Comparison of ENCODE assay signal across 8 cellular contexts in the genomic region with DNA sequence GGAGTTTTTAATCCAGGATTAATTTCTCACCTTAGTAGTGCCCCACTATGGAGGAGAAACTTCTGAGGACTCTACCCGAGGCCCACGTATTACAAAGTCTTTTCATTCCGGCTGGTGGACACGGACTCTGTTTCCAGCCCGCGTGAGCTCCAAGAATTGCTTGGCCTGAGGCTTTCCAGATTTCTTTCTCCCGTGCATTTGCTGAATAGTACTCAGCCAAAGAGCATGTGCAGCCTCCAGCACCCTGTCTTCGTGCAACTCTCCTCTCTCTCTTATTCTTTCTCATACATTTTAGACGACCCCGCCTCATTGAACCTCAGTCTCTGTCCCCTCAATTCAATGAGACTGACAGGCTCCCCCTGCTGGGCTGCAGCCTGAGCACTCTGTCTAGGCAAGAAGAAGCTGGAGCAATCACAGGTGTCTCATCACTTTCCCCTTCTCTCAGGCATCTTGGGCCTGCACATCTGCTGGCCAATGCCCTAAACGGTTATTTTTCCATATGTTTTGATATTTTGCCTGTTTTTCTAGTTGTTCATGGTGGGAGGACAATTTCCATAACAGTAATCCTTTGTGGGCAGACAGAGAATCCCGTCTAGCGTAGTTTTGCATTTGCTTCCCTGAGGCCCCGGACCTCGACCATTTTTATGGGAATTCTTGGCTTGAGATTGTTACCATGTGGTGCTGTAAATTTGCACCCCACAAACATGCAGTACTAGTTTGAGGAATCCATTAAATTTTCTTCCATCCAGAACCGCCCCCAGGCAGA. TPM values are rescaled to one million over a fixed set of nuclear protein-coding genes. Genes with fewer than 3 reads are reported as not detected.
DNase-seq lines count a peak whose midpoint lies in the region; ATAC-seq and TF ChIP-seq lines count a peak whose summit lies in the region.

No MANE protein-coding gene starts in this region.

- no peaks in the 10 kb centered on the region for H3K9me3 Mint-ChIP-seq in activated naive CD4-positive, alpha-beta T cell treated with anti-CD3 and anti-CD28 coated beads for 36 hours

- H3K27me3 ChIP-seq in SJCRH30 (no peaks in the 10 kb centered on the region), heart left ventricle (no peaks in the 10 kb centered on the region), rectal smooth muscle tissue (ENCODE audit: control insufficient read depth, insufficient read depth, low read length) (no peaks in the 10 kb centered on the region)

- H3K4me1 ChIP-seq in SJCRH30 (no peaks in the 10 kb centered on the region; the same call in 1 of the 2 replicates), heart left ventricle (peaks cover 0 to 39% (median 13%) of the 10 kb centered on the region in 12 donors), rectal smooth muscle tissue (ENCODE audit: control insufficient read depth, insufficient read depth, low read length) (no peaks in the 10 kb centered on the region)

- no peak overlapping the region for H3K4me3 ChIP-seq in SJCRH30
- peak overlapping the region in 1 of 12 donors; percentile 13 for H3K4me3 ChIP-seq in heart left ventricle
- peak overlapping the region; percentile 34 for H3K4me3 ChIP-seq in rectal smooth muscle tissue (ENCODE audit: low read length)

- TF ChIP-seq POLR2A in heart left ventricle (IDR thresholded peaks at IDR 0.05): no peak

- no peak overlapping the region for H3K27ac ChIP-seq in SJCRH30
- H3K27ac ChIP-seq in heart left ventricle: peak overlapping the region in 1 of 12 donors; percentile 84
- H3K27ac ChIP-seq in rectal smooth muscle tissue (ENCODE audit: low read depth, low read length): no peak overlapping the region

- H3K9me3 ChIP-seq in SJCRH30 (replicated peaks) (no peaks in the 10 kb centered on the region), heart left ventricle (no peaks in the 10 kb centered on the region)

- peak; percentile 55 for ATAC-seq in HG03039 (IDR thresholded peaks at IDR 0.05; ENCODE audit: unreplicated experiment)
- ATAC-seq in heart left ventricle: peak; percentile 59 to 71 (median 68)
- ATAC-seq in GM21367 (IDR thresholded peaks at IDR 0.05; ENCODE audit: unreplicated experiment): no peak

- peak overlapping the region; percentile 4 for H3K4me3 Mint-ChIP-seq in activated naive CD4-positive, alpha-beta T cell treated with anti-CD3 and anti-CD28 coated beads for 36 hours

- intact Hi-C loops in activated naive CD4-positive, alpha-beta T cell treated with anti-CD3 and anti-CD28 coated beads for 36 hours (cut with micrococcal nuclease): loop anchor here (1.0 to 5.0 kb wide), 5 partner anchors 66 to 421 kb away; partner anchors contain the start of gene EMILIN2
- intact Hi-C loops in heart left ventricle (cut with DNase I): loop anchor here (1.0 to 10.0 kb wide), 10 partner anchors 48 to 131 kb away; partner anchors contain the start of gene LPIN2 (in 6 of the 10)

- H3K27ac Mint-ChIP-seq in activated naive CD4-positive, alpha-beta T cell treated with anti-CD3 and anti-CD28 coated beads for 36 hours: no peak overlapping the region

- WGBS in heart left ventricle, 4 donors: 40 to 48% (median 44%) methylated on average over 16 of the region's 16 CpGs

- peaks cover 64% of the 10 kb centered on the region for H3K4me1 Mint-ChIP-seq in activated naive CD4-positive, alpha-beta T cell treated with anti-CD3 and anti-CD28 coated beads for 36 hours (ENCODE audit: low read depth)

- TF ChIP-seq CTCF in heart left ventricle (IDR thresholded peaks at IDR 0.05): peak; percentile 58 to 82 (median 72)

- no peak overlapping the region for H3K9ac ChIP-seq in rectal smooth muscle tissue (ENCODE audit: low read length)

- H3K36me3 ChIP-seq in SJCRH30: no peaks in the 10 kb centered on the region
- peaks cover 0 to 21% (median 14%) of the 10 kb centered on the region in 9 donors for H3K36me3 ChIP-seq in heart left ventricle
- no peaks in the 10 kb centered on the region for H3K36me3 ChIP-seq in rectal smooth muscle tissue (ENCODE audit: control insufficient read depth, insufficient read depth, low read length)

- CTCF ChIA-PET in activated naive CD4-positive, alpha-beta T cell treated with anti-CD3 and anti-CD28 coated beads for 36 hours (lab: Charles Lee): interaction anchor here (0.6 to 7.7 kb wide), 57 partner anchors 8 to 603 kb away, joined by 3 to 133 read pairs (median 5); no protein-coding TSS in a partner anchor

- H3K36me3 Mint-ChIP-seq in activated naive CD4-positive, alpha-beta T cell treated with anti-CD3 and anti-CD28 coated beads for 36 hours (ENCODE audit: low read depth): no peaks in the 10 kb centered on the region

- no peaks in the 10 kb centered on the region for H3K27me3 Mint-ChIP-seq in activated naive CD4-positive, alpha-beta T cell treated with anti-CD3 and anti-CD28 coated beads for 36 hours (ENCODE audit: low read depth)

- DNase-seq in EL: peak; percentile 47
- peak; percentile 42 to 54 for DNase-seq in SJCRH30
- peak; percentile 89 for DNase-seq in activated naive CD4-positive, alpha-beta T cell treated with anti-CD3 and anti-CD28 coated beads for 36 hours
- peak; percentile 61 to 83 (median 67) for DNase-seq in heart left ventricle
- DNase-seq in DMS79 (lab: John Stamatoyannopoulos, UW): no peak

RNA-seq across cellular contexts. Expression of gene LPIN2, which starts 50.0 kb away (rescaled TPM):
- total RNA-seq in SJCRH30 (2014; rRNA removed; shearing (Covaris generic)): 15.3 and 16.7 TPM in 2 replicates
- 10 to 100 TPM; 62.4 to 65.7 TPM for total RNA-seq in activated naive CD4-positive, alpha-beta T cell treated with anti-CD3 and anti-CD28 coated beads for 36 hours
- total RNA-seq in heart left ventricle: 10 to 100 TPM in 6 of 9 donors, 1 to 10 TPM in 3; 6.1 to 21.6 (median 10.9) TPM
- polyA plus RNA-seq in heart left ventricle: 10 to 100 TPM in 1 of 2 donors, 1 to 10 TPM in 1; 1.9 to 12.8 TPM
